In genomic region chr1:56491441-56491840, GRCh38 we compare ENCODE assay signal across 15 cellular contexts.
A peak's percentile ranks its signal among the peaks of the same experiment; 100 is the strongest.
DNase-seq lines count a peak whose midpoint lies in the region; ATAC-seq and TF ChIP-seq lines count a peak whose summit lies in the region.
"Had no signal": no experiment of that assay in that cellular context is flagged by ENCODE, and none has a peak within 500 bp of the region (broad histone marks: within the 10 kb centered on the region; RNA-seq: fewer than 3 reads in every experiment).

No MANE protein-coding gene starts in this region.

- DNase-seq in MCF 10A (ENCODE audit: unreplicated experiment): peak; percentile 51
- no peak for DNase-seq in mammary epithelial cell
- DNase-seq in choroid plexus epithelial cell (ENCODE audit: low read depth): peak; percentile 79
- peak; percentile 45 for DNase-seq in kidney tubule cell (ENCODE audit: low spot score)
- DNase-seq in upper lobe of right lung: no peak
- no peak for DNase-seq in GM13977 (ENCODE audit: low spot score)
- DNase-seq in left colon: no peak
- DNase-seq: activated CD4-positive, alpha-beta T cell treated with anti-CD3 and anti-CD28 coated beads, Interleukin-2, amount 10 ng/mL, durations not matched to agents 7 days and 5 days; PC-9; T-helper 1 cell; testis had no signal

- POLR2A ChIA-PET in MCF 10A (lab: Yijun Ruan, JAX): interaction anchor here (0.7 kb wide), 1 partner anchor 1241 kb away, joined by 5 read pairs; no protein-coding TSS in a partner anchor

- CTCF ChIA-PET in MCF 10A (lab: Yijun Ruan, JAX) (no interaction called here), mammary epithelial cell (lab: Charles Lee; ENCODE audit: low non-redundant PET) (no interaction called here)

- BruUV-seq in MCF 10A (replicated peaks; lab: Mats Ljungman, UMichigan): no TSS peak
- BruUV-seq in mammary epithelial cell (replicated peaks; lab: Mats Ljungman, UMichigan): no TSS peak

- ATAC-seq in upper lobe of right lung: peak; percentile 36
- no peak for ATAC-seq in left colon
- no peak for ATAC-seq in GM18873 (IDR thresholded peaks at IDR 0.05; ENCODE audit: low FRiP score, unreplicated experiment)
- ATAC-seq: GM12878 had no signal

- no peak overlapping the region for H3K9ac ChIP-seq in mammary epithelial cell (ENCODE audit: insufficient read depth, low read length)

- no peaks in the 10 kb centered on the region for H4K20me1 ChIP-seq in mammary epithelial cell (ENCODE audit: insufficient read depth, low read length)

- H3K4me3 ChIP-seq in mammary epithelial cell (replicated peaks in 1 of 3; ENCODE audit: insufficient read depth in 1 of 3, low read depth in 2 of 3, low read length in 3 of 3) (no peak overlapping the region), choroid plexus epithelial cell (ENCODE audit: low read depth, low read length) (no peak overlapping the region), upper lobe of right lung (no peak overlapping the region)
- H3K4me3 ChIP-seq: cardiac muscle cell, GM12878, PC-9, smooth muscle cell, testis had no signal

- no peaks in the 10 kb centered on the region for H3K9me3 ChIP-seq in mammary epithelial cell (replicated peaks; ENCODE audit: insufficient read depth, low read length)
- no peaks in the 10 kb centered on the region for H3K9me3 ChIP-seq in upper lobe of right lung
- H3K9me3 ChIP-seq: testis had no signal

- no peak overlapping the region for H3K4me2 ChIP-seq in mammary epithelial cell (ENCODE audit: insufficient read depth, low read depth, low read length)
- H3K4me2 ChIP-seq: PC-9, smooth muscle cell had no signal

- intact Hi-C loops in MCF 10A (cut with micrococcal nuclease) (no loop called here), mammary epithelial cell (cut with micrococcal nuclease) (no loop called here), upper lobe of right lung (cut with DNase I) (no loop called here), left colon (cut with DNase I, micrococcal nuclease) (no loop called here)

- no peak overlapping the region for H2AFZ ChIP-seq in mammary epithelial cell (ENCODE audit: low read depth, low read length)
- H2AFZ ChIP-seq: PC-9 had no signal

- H3K79me2 ChIP-seq in mammary epithelial cell (ENCODE audit: insufficient read depth, low read length): no peaks in the 10 kb centered on the region

- no peak overlapping the region for H3K4me3 Mint-ChIP-seq in MCF 10A (ENCODE audit: unreplicated experiment)
- H3K4me3 Mint-ChIP-seq: activated CD4-positive, alpha-beta T cell treated with anti-CD3 and anti-CD28 coated beads, Interleukin-2, amount 10 ng/mL, durations not matched to agents 7 days and 5 days had no signal

- H3K36me3 Mint-ChIP-seq in MCF 10A (ENCODE audit: insufficient read depth, unreplicated experiment): no peaks in the 10 kb centered on the region

- 82% methylated on average over 5 of the region's 5 CpGs for WGBS in mammary epithelial cell (ENCODE audit: low coverage, missing lambda C conversion rate)

- peak overlapping the region; percentile 51 for H3K27ac Mint-ChIP-seq in MCF 10A (ENCODE audit: low read depth, unreplicated experiment)
- H3K27ac Mint-ChIP-seq: activated CD4-positive, alpha-beta T cell treated with anti-CD3 and anti-CD28 coated beads, Interleukin-2, amount 10 ng/mL, durations not matched to agents 7 days and 5 days had no signal

- no peaks in the 10 kb centered on the region for H3K27me3 Mint-ChIP-seq in MCF 10A (ENCODE audit: insufficient read depth, unreplicated experiment)
- H3K27me3 Mint-ChIP-seq: activated CD4-positive, alpha-beta T cell treated with anti-CD3 and anti-CD28 coated beads, Interleukin-2, amount 10 ng/mL, durations not matched to agents 7 days and 5 days had no signal

- H3K9me3 Mint-ChIP-seq in MCF 10A (ENCODE audit: unreplicated experiment): no peaks in the 10 kb centered on the region
- H3K9me3 Mint-ChIP-seq: activated CD4-positive, alpha-beta T cell treated with anti-CD3 and anti-CD28 coated beads, Interleukin-2, amount 10 ng/mL, durations not matched to agents 7 days and 5 days had no signal

- H3K4me1 ChIP-seq in mammary epithelial cell (ENCODE audit: insufficient read depth, low read length): peaks cover 2% of the 10 kb centered on the region
- H3K4me1 ChIP-seq in upper lobe of right lung: peaks cover 39% of the 10 kb centered on the region
- H3K4me1 ChIP-seq: testis had no signal

- in situ Hi-C loops in mammary epithelial cell (cut with MboI; ENCODE audit: low sequenced_read_pairs in 2 of 2) (no loop called here), GM13977 (cut with MboI; ENCODE audit: low pct_unique_long_range_greater_than_20kb, low sequenced_read_pairs, unreplicated experiment) (no loop called here)

- peaks cover 9% of the 10 kb centered on the region for H3K4me1 Mint-ChIP-seq in MCF 10A (ENCODE audit: insufficient read depth, unreplicated experiment)
- H3K4me1 Mint-ChIP-seq: activated CD4-positive, alpha-beta T cell treated with anti-CD3 and anti-CD28 coated beads, Interleukin-2, amount 10 ng/mL, durations not matched to agents 7 days and 5 days had no signal

- TF ChIP-seq CTCF in MCF 10A (IDR thresholded peaks at IDR 0.05; ENCODE audit: unreplicated experiment) (no peak), mammary epithelial cell (conservative IDR thresholded peaks at IDR 0.05 in 1 of 2, IDR thresholded peaks at IDR 0.05 in 1 of 2; ENCODE audit: extremely low read depth in 1 of 2, insufficient read depth in 1 of 2, low read depth in 1 of 2, low read length in 2 of 2) (no peak), choroid plexus epithelial cell (conservative IDR thresholded peaks at IDR 0.05; ENCODE audit: low read depth, low read length) (no peak), upper lobe of right lung (IDR thresholded peaks at IDR 0.05) (no peak), GM13977 (IDR thresholded peaks at IDR 0.05; ENCODE audit: extremely low read depth, insufficient read depth, missing control alignments) (no peak)

- H3K27me3 ChIP-seq in mammary epithelial cell (ENCODE audit: insufficient read depth, low read length) (no peaks in the 10 kb centered on the region), upper lobe of right lung (no peaks in the 10 kb centered on the region)
- H3K27me3 ChIP-seq: cardiac muscle cell, testis had no signal

- H3K36me3 ChIP-seq in mammary epithelial cell (ENCODE audit: insufficient read depth, low read length) (no peaks in the 10 kb centered on the region), upper lobe of right lung (peaks cover 26% of the 10 kb centered on the region)

- H3K27ac ChIP-seq in mammary epithelial cell (ENCODE audit: insufficient read depth, low read depth, low read length) (no peak overlapping the region), upper lobe of right lung (no peak overlapping the region)
- H3K27ac ChIP-seq: cardiac muscle cell, PC-9, testis had no signal

- dilution Hi-C loops in mammary epithelial cell (cut with HindIII; ENCODE audit: low sequenced_read_pairs): no loop called here

Comparison
In these comparisons a context has a peak if more than half of its experiments do, and no peak if none do; other contexts are left out.
1. DNase-seq: peak in MCF 10A (single experiment), choroid plexus epithelial cell (single experiment) and kidney tubule cell (single experiment); none in mammary epithelial cell (single experiment), upper lobe of right lung (single experiment), GM13977 (single experiment) and left colon (0 of 2).